ENCODE assay signal across 8 cellular contexts in the genomic region with DNA sequence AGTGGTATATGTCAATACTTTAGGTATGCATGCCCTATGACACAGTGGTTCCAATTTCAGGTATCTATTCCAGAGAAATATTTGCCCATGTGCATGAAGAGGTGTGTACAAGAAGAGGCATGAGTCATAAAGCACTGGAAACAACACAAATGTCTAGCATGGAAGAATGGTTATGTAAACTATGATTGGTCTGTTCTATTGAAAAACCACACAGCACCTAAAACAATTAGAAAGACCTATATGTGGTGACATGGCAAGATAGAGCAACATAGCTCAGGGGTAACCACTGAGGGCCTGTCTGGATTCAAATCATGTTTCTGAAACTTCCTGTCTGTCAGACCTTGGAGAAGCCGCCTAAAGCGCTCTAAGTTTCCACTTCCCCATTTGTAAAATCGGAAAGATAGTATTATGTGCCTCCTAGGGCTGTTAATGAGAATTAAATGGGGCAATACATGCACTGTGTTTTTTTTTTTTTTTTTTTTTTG.
DNase-seq lines count a peak whose midpoint lies in the region; ATAC-seq and TF ChIP-seq lines count a peak whose summit lies in the region.

No MANE protein-coding gene starts in this region.

- TF ChIP-seq CTCF in mesothelial cell of epicardium (IDR thresholded peaks at IDR 0.05; ENCODE audit: unreplicated experiment), result no peak
- no peak for TF ChIP-seq CTCF in ovary (IDR thresholded peaks at IDR 0.05)

- no peaks in the 10 kb centered on the region for H3K9me3 ChIP-seq in ovary

- DNase-seq in activated T-cell treated with anti-CD3 and anti-CD28 coated beads for 48 hours (ENCODE audit: low read depth), result peak; percentile 18
- no peak for DNase-seq in activated T-cell treated with anti-CD3 and anti-CD28 coated beads, Interleukin-2, amount 50 U/mL, for 1 hour
- peak; percentile 50 for DNase-seq in NCI-H69 (lab: John Stamatoyannopoulos, UW)
- peak; percentile 8 for DNase-seq in astrocyte of the hippocampus (ENCODE audit: low read depth, low spot score)
- no peak for DNase-seq in mesothelial cell of epicardium (ENCODE audit: low spot score in 2 of 2, unreplicated experiment in 2 of 2)
- DNase-seq in DMS 273 (lab: John Stamatoyannopoulos, UW; ENCODE audit: unreplicated experiment), result no peak
- DNase-seq in ovary, result no peak

- H3K27ac ChIP-seq in ovary, result no peak overlapping the region

- no peak overlapping the region for H3K4me3 Mint-ChIP-seq in mesothelial cell of epicardium

- TF ChIP-seq EP300 in ovary (IDR thresholded peaks at IDR 0.05), result no peak

- no peak overlapping the region for H3K4me3 ChIP-seq in ovary

- H3K4me1 Mint-ChIP-seq in mesothelial cell of epicardium, result no peaks in the 10 kb centered on the region

- intact Hi-C loops in ovary (cut with DNase I), result no loop called here

- 90 to 91% (median 91%) methylated on average over 3 of the region's 3 CpGs for whole genome bisulfite sequencing in ovary, 3 donors

- H3K27me3 Mint-ChIP-seq in mesothelial cell of epicardium (ENCODE audit: low read depth), result no peaks in the 10 kb centered on the region

- ATAC-seq in HG02870 (IDR thresholded peaks at IDR 0.05; ENCODE audit: unreplicated experiment), result peak; percentile 93

- H3K4me1 ChIP-seq in ovary (ENCODE audit: insufficient read depth), result no peaks in the 10 kb centered on the region

- H3K27ac Mint-ChIP-seq in mesothelial cell of epicardium, result no peak overlapping the region

- H3K36me3 Mint-ChIP-seq in mesothelial cell of epicardium, result no peaks in the 10 kb centered on the region

- H3K27me3 ChIP-seq in ovary, result no peaks in the 10 kb centered on the region

- H3K36me3 ChIP-seq in ovary, result no peaks in the 10 kb centered on the region

- TF ChIP-seq POLR2A in ovary (IDR thresholded peaks at IDR 0.05), result no peak

- no peaks in the 10 kb centered on the region for H3K9me3 Mint-ChIP-seq in mesothelial cell of epicardium

Comparison
In these comparisons a context has a peak if more than half of its experiments do, and no peak if none do; other contexts are left out.
1. DNase-seq: peak in activated T-cell treated with anti-CD3 and anti-CD28 coated beads for 48 hours (single experiment), NCI-H69 (single experiment) and astrocyte of the hippocampus (single experiment); none in activated T-cell treated with anti-CD3 and anti-CD28 coated beads, Interleukin-2, amount 50 U/mL, for 1 hour (single experiment), mesothelial cell of epicardium (0 of 2), DMS 273 (single experiment) and ovary (0 of 5).